In genomic region chr11:7577883-7578242, GRCh38 we compare ENCODE assay signal across 1 cellular context.
TF ChIP-seq lines count a peak whose summit lies in the region.

No MANE protein-coding gene starts in this region.

TF ChIP-seq in K562, 482 proteins besides CTCF, POLR2A, EP300 and RAD21 (continued from another document):
- TF ChIP-seq ZBTB40 (IDR thresholded peaks at IDR 0.05) (peak; percentile 75), ZBTB40 (CRISPR knock-in tag; IDR thresholded peaks at IDR 0.05) (no peak), CREB1 (IDR thresholded peaks at IDR 0.05) (no peak), CREB1 (CRISPR knock-in tag; IDR thresholded peaks at IDR 0.05) (no peak), PCBP2 (IDR thresholded peaks at IDR 0.05; ENCODE audit: low read depth, low read length, poor library complexity, severe bottlenecking) (no peak), MEIS2 (IDR thresholded peaks at IDR 0.05; ENCODE audit: partially characterized antibody) (peak; percentile 36), GABPA (tag; conservative IDR thresholded peaks at IDR 0.05; ENCODE audit: low read depth) (peak; percentile 85), PKNOX1 (IDR thresholded peaks at IDR 0.05) (0 out of 2 replicates have a peak, but pooled peaks have one; percentile 17), EGR1 (conservative IDR thresholded peaks at IDR 0.05) (no peak), ETV1 (tag; conservative IDR thresholded peaks at IDR 0.05; ENCODE audit: low read depth) (peak; percentile 85), NFATC3 (IDR thresholded peaks at IDR 0.05) (no peak)
- TF ChIP-seq, protein P1, sequence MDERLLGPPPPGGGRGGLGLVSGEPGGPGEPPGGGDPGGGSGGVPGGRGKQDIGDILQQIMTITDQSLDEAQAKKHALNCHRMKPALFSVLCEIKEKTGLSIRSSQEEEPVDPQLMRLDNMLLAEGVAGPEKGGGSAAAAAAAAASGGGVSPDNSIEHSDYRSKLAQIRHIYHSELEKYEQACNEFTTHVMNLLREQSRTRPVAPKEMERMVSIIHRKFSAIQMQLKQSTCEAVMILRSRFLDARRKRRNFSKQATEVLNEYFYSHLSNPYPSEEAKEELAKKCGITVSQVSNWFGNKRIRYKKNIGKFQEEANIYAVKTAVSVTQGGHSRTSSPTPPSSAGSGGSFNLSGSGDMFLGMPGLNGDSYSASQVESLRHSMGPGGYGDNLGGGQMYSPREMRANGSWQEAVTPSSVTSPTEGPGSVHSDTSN (CRISPR knock-in tag; IDR thresholded peaks at IDR 0.05; ENCODE audit: low read depth), result no peak
- TF ChIP-seq, protein P1 (tag; conservative IDR thresholded peaks at IDR 0.05; ENCODE audit: low read depth), result peak; percentile 53
